In genomic region chr14:63453443-63453936, GRCh38 we compare ENCODE assay signal across 16 cellular contexts.
DNase-seq lines count a peak whose midpoint lies in the region; ATAC-seq, FAIRE-seq and TF ChIP-seq lines count a peak whose summit lies in the region.
"Had no signal": no experiment of that assay in that cellular context is flagged by ENCODE, and none has a peak within 500 bp of the region (broad histone marks: within the 10 kb centered on the region; RNA-seq: fewer than 3 reads in every experiment).

No MANE protein-coding gene starts in this region.

- 12% methylated on average over 7 of the region's 8 CpGs for WGBS in K562 (ENCODE audit: insufficient coverage, low coverage, missing lambda C conversion rate)
- WGBS in hepatocyte (ENCODE audit: low lambda C conversion rate, missing lambda C conversion rate), result 71% methylated on average over 8 of the region's 8 CpGs

- no peaks in the 10 kb centered on the region for H3K9me2 ChIP-seq in hepatocyte (replicated peaks; ENCODE audit: insufficient read depth)
- no peaks in the 10 kb centered on the region for H3K9me2 ChIP-seq in GM23338 (ENCODE audit: insufficient read depth)

- peaks cover 6% of the 10 kb centered on the region; the same call in 2 of the 3 replicates for H3K4me1 Mint-ChIP-seq in GM23338

- H3K9me3 Mint-ChIP-seq in GM23338, result no peaks in the 10 kb centered on the region
- H3K9me3 Mint-ChIP-seq: activated CD4-positive, alpha-beta T cell treated with anti-CD3 and anti-CD28 coated beads, Interleukin-2, amount 10 ng/mL, durations not matched to agents 7 days and 5 days; activated T-helper 2 cell treated with anti-CD3 and anti-CD28 coated beads, Interferon-gamma antibody, Interleukin-2, Interleukin-4, amounts not matched to agents 10 μg/mL and 5 μg/mL and 100 μg/mL, durations not matched to agents 14 hours and 24 hours and 36 hours had no signal

- H3K27ac ChIP-seq in K562 (ENCODE audit: extremely low read depth, low read depth, low read length) (peak overlapping the region; percentile 82), hepatocyte (peak overlapping the region; percentile 18), gastrocnemius medialis (peak overlapping the region in 2 of 4 donors; percentile 12 to 16), GM23338 (ENCODE audit: low read depth) (no peak overlapping the region)

- peaks cover 8% of the 10 kb centered on the region; the same call in 2 of the 3 replicates for H3K36me3 Mint-ChIP-seq in GM23338 (ENCODE audit: low read depth)

- peak overlapping the region; percentile 23 for H3K4me3 ChIP-seq in K562
- no peak overlapping the region for H3K4me3 ChIP-seq in hepatocyte
- no peak overlapping the region for H3K4me3 ChIP-seq in gastrocnemius medialis
- H3K4me3 ChIP-seq in GM23338, result no peak overlapping the region

- no peaks in the 10 kb centered on the region for H3K9me1 ChIP-seq in K562 (ENCODE audit: control insufficient read depth, insufficient read depth, low read length)

- H3K4me3 Mint-ChIP-seq in GM23338, result no peak overlapping the region
- H3K4me3 Mint-ChIP-seq: activated CD4-positive, alpha-beta T cell treated with anti-CD3 and anti-CD28 coated beads, Interleukin-2, amount 10 ng/mL, durations not matched to agents 7 days and 5 days; naive thymus-derived CD4-positive, alpha-beta T cell had no signal

- no peak for TF ChIP-seq RAD21 in K562 (CRISPR knock-in tag; conservative IDR thresholded peaks at IDR 0.05 in 1 of 2, IDR thresholded peaks at IDR 0.05 in 1 of 2)

- FAIRE-seq in K562 (lab: Jason Lieb, UNC), result peak; percentile 75
- FAIRE-seq: small intestine, TTC549 had no signal

- peak overlapping the region; percentile 28 to 68; a peak in 3 of 4 replicates for H3K9ac ChIP-seq in K562 (ENCODE audit: insufficient read depth in 1 of 2, low read depth in 2 of 2, low read length in 2 of 2)

- no peak overlapping the region for H3K27ac Mint-ChIP-seq in GM23338
- H3K27ac Mint-ChIP-seq: activated CD4-positive, alpha-beta T cell treated with anti-CD3 and anti-CD28 coated beads, Interleukin-2, amount 10 ng/mL, durations not matched to agents 7 days and 5 days; activated T-helper 2 cell treated with anti-CD3 and anti-CD28 coated beads, Interferon-gamma antibody, Interleukin-2, Interleukin-4, amounts not matched to agents 10 μg/mL and 5 μg/mL and 100 μg/mL, durations not matched to agents 14 hours and 24 hours and 36 hours had no signal

- H3F3A ChIP-seq in GM23338 (replicated peaks; ENCODE audit: low read depth), result no peaks in the 10 kb centered on the region

- POLR2A ChIA-PET in K562 (lab: Yijun Ruan, JAX), result interaction anchor here (0.6 kb wide), 1 partner anchor 218 kb away, joined by 3 read pairs; no protein-coding TSS in a partner anchor

- H3K4me2 ChIP-seq in K562 (ENCODE audit: insufficient read depth, low read length) (peak overlapping the region; percentile 72), hepatocyte (no peak overlapping the region), GM23338 (no peak overlapping the region)

- TF ChIP-seq CTCF in K562 (IDR thresholded peaks at IDR 0.05 in 2 of 3, conservative IDR thresholded peaks at IDR 0.05 in 1 of 3; ENCODE audit: insufficient read depth in 2 of 3, low read depth in 1 of 3, low read length in 3 of 3) (no peak), hepatocyte (IDR thresholded peaks at IDR 0.05; ENCODE audit: poor library complexity) (no peak), gastrocnemius medialis (IDR thresholded peaks at IDR 0.05 in 4 of 5, conservative IDR thresholded peaks at IDR 0.05 in 1 of 5) (no peak), GM23338 (conservative IDR thresholded peaks at IDR 0.05; ENCODE audit: low read depth in 2 of 2) (no peak)

- H3K9me3 ChIP-seq in K562 (replicated peaks; ENCODE audit: control insufficient read depth, insufficient read depth, low read depth, low read length) (no peaks in the 10 kb centered on the region), hepatocyte (ENCODE audit: low read depth) (no peaks in the 10 kb centered on the region), gastrocnemius medialis (no peaks in the 10 kb centered on the region)

- H3K79me2 ChIP-seq in K562 (ENCODE audit: control insufficient read depth, insufficient read depth, low read length) (peaks cover 72% of the 10 kb centered on the region), hepatocyte (peaks cover 73% of the 10 kb centered on the region), GM23338 (replicated peaks; ENCODE audit: insufficient read depth) (peaks cover 96% of the 10 kb centered on the region)

- CTCF ChIA-PET in K562 (lab: Yijun Ruan, JAX; ENCODE audit: low intra/inter-chr PET ratio), result interaction anchor here (0.7 kb wide), 1 partner anchor 654 kb away, joined by 3 read pairs; no protein-coding TSS in a partner anchor

- no TSS peak for BruUV-seq in K562 (replicated peaks; lab: Mats Ljungman, UMichigan)

- H4K20me1 ChIP-seq in K562 (replicated peaks; ENCODE audit: control insufficient read depth, insufficient read depth, low read length), result no peaks in the 10 kb centered on the region
- peaks cover 9% of the 10 kb centered on the region for H4K20me1 ChIP-seq in hepatocyte (ENCODE audit: insufficient read depth, poor library complexity, severe bottlenecking)
- peaks cover 41% of the 10 kb centered on the region for H4K20me1 ChIP-seq in GM23338 (replicated peaks; ENCODE audit: insufficient read depth)

- in situ Hi-C loops in K562 (cut with MboI), result no loop called here
- in situ Hi-C loops in gastrocnemius medialis (cut with MboI; ENCODE audit: low sequenced_read_pairs in 4 of 4), result no loop called here

- H3K36me3 ChIP-seq in K562 (ENCODE audit: control insufficient read depth, insufficient read depth, low read length) (peaks cover 10% of the 10 kb centered on the region; the same call in 2 of the 3 replicates), hepatocyte (replicated peaks; ENCODE audit: insufficient read depth, low read depth) (no peaks in the 10 kb centered on the region), gastrocnemius medialis (no peaks in the 10 kb centered on the region), GM23338 (ENCODE audit: insufficient read depth) (no peaks in the 10 kb centered on the region)

- no peak for TF ChIP-seq EP300 in K562 (IDR thresholded peaks at IDR 0.05; ENCODE audit: low read length)

- DNase-seq in OCI-M1 (lab: John Stamatoyannopoulos, UW) (peak; percentile 80), K562 (ENCODE audit: extremely low read depth in 1 of 4, low spot score in 3 of 4) (peak in 2 of 4 experiments; percentile 43 to 58), hepatocyte (ENCODE audit: low spot score) (peak; percentile 26), gastrocnemius medialis (no peak), GM23338 (ENCODE audit: low spot score) (no peak), LoVo (ENCODE audit: low spot score) (no peak), NCI-H2171 (lab: John Stamatoyannopoulos, UW) (no peak)
- DNase-seq: activated CD4-positive, alpha-beta T cell treated with anti-CD3 and anti-CD28 coated beads, Interleukin-2, amount 10 ng/mL, durations not matched to agents 7 days and 5 days; caudate nucleus; glutamatergic neuron; naive thymus-derived CD4-positive, alpha-beta T cell; NCI-H1694 treated with DMSO at 0.1 percent for 48 hours; small intestine; substantia nigra had no signal

- ATAC-seq in K562 (peak; percentile 89), gastrocnemius medialis (peak; percentile 80 to 89), GM23338 (no peak)
- ATAC-seq: naive thymus-derived CD4-positive, alpha-beta T cell had no signal

- H3K27me3 Mint-ChIP-seq in GM23338 (ENCODE audit: insufficient read depth, low read depth, poor library complexity), result peaks cover 3% of the 10 kb centered on the region
- H3K27me3 Mint-ChIP-seq: activated CD4-positive, alpha-beta T cell treated with anti-CD3 and anti-CD28 coated beads, Interleukin-2, amount 10 ng/mL, durations not matched to agents 7 days and 5 days; naive thymus-derived CD4-positive, alpha-beta T cell had no signal

- H2AFZ ChIP-seq in K562 (ENCODE audit: low read depth, low read length) (peak overlapping the region; percentile 60), hepatocyte (no peak overlapping the region), GM23338 (no peak overlapping the region)

- TF ChIP-seq POLR2A in K562 (conservative IDR thresholded peaks at IDR 0.05) (no peak), gastrocnemius medialis (IDR thresholded peaks at IDR 0.05) (no peak)

- no peaks in the 10 kb centered on the region for H3K27me3 ChIP-seq in K562 (ENCODE audit: control insufficient read depth in 2 of 2, insufficient read depth in 2 of 2, low read length in 2 of 2)
- no peaks in the 10 kb centered on the region for H3K27me3 ChIP-seq in hepatocyte
- no peaks in the 10 kb centered on the region for H3K27me3 ChIP-seq in gastrocnemius medialis
- no peaks in the 10 kb centered on the region for H3K27me3 ChIP-seq in GM23338 (ENCODE audit: insufficient read depth)

- peaks cover 0 to 23% of the 10 kb centered on the region in 2 experiments; a peak in 3 of 5 replicates for H3K4me1 ChIP-seq in K562 (replicated peaks in 1 of 2; ENCODE audit: control insufficient read depth in 2 of 2, insufficient read depth in 2 of 2, low read length in 2 of 2)
- no peaks in the 10 kb centered on the region for H3K4me1 ChIP-seq in hepatocyte (ENCODE audit: insufficient read depth)
- H3K4me1 ChIP-seq in gastrocnemius medialis, result peaks cover 17 to 19% of the 10 kb centered on the region in 2 donors
- no peaks in the 10 kb centered on the region for H3K4me1 ChIP-seq in GM23338 (ENCODE audit: insufficient read depth)

- intact Hi-C loops in K562 (cut with micrococcal nuclease) (no loop called here), gastrocnemius medialis (cut with DNase I; ENCODE audit: low total_unique reads) (no loop called here)

TF ChIP-seq in K562, 482 proteins besides CTCF, POLR2A, EP300 and RAD21 (continues in another document):
- TF ChIP-seq LEF1 (IDR thresholded peaks at IDR 0.05), result 0 out of 2 replicates have a peak, but pooled peaks have one; percentile 40
- no peak for TF ChIP-seq ZNF197 (CRISPR knock-in tag; IDR thresholded peaks at IDR 0.05; ENCODE audit: low read depth)
- peak; percentile 25; the same call in 1 of the 2 replicates for TF ChIP-seq EP400 (IDR thresholded peaks at IDR 0.05)
- peak; percentile 68 for TF ChIP-seq DPF2 (IDR thresholded peaks at IDR 0.05)
- no peak for TF ChIP-seq BRCA1 (IDR thresholded peaks at IDR 0.05)
- no peak for TF ChIP-seq BRCA1 (CRISPR knock-in tag; IDR thresholded peaks at IDR 0.05)
- TF ChIP-seq ZNF316 (IDR thresholded peaks at IDR 0.05), result peak; percentile 47
- TF ChIP-seq NFE2 (IDR thresholded peaks at IDR 0.05; ENCODE audit: low read depth), result peak; percentile 81

Comparison
In these comparisons a context has a peak if more than half of its experiments do, and no peak if none do; other contexts are left out.
1. DNase-seq: peak in OCI-M1 (single experiment) and hepatocyte (single experiment); none in gastrocnemius medialis (0 of 2), GM23338 (single experiment), LoVo (single experiment) and NCI-H2171 (single experiment).